In genomic region chr6:107064579-107065065, GRCh38 we compare ENCODE assay signal across 8 cellular contexts. TPM values are rescaled to one million over a fixed set of nuclear protein-coding genes. Genes with fewer than 3 reads are reported as not detected.
A peak's percentile ranks its signal among the peaks of the same experiment; 100 is the strongest.
DNase-seq lines count a peak whose midpoint lies in the region; ATAC-seq and TF ChIP-seq lines count a peak whose summit lies in the region.

No MANE protein-coding gene starts in this region.

- BruUV-seq in PC-3 (replicated peaks; lab: Mats Ljungman, UMichigan) (no TSS peak), Caco-2 (replicated peaks; lab: Mats Ljungman, UMichigan) (no TSS peak)

- H3K9ac ChIP-seq in PC-3 (ENCODE audit: low read length) (no peak overlapping the region), fibroblast of lung (ENCODE audit: insufficient read depth, low read length) (no peak overlapping the region)

- peak overlapping the region; percentile 51 for H3K4me3 Mint-ChIP-seq in natural killer cell treated with Interleukin-12 subunit alpha and Interleukin-12 subunit beta and Interleukin-15 and Interleukin-18, amount 100 ng/mL, for 72 hours
- no peak overlapping the region for H3K4me3 Mint-ChIP-seq in natural killer cell
- H3K4me3 Mint-ChIP-seq in Caco-2 (ENCODE audit: unreplicated experiment): no peak overlapping the region

- no peak overlapping the region for H3K4me2 ChIP-seq in PC-3 (ENCODE audit: low read length)
- peak overlapping the region; percentile 54 for H3K4me2 ChIP-seq in fibroblast of lung (ENCODE audit: extremely low read depth, insufficient read depth, low read length)

- no peak for TF ChIP-seq CTCF in natural killer cell (IDR thresholded peaks at IDR 0.05)
- no peak for TF ChIP-seq CTCF in PC-3 (conservative IDR thresholded peaks at IDR 0.05; ENCODE audit: low read depth, low read length)
- no peak for TF ChIP-seq CTCF in fibroblast of lung (conservative IDR thresholded peaks at IDR 0.05 in 1 of 2, IDR thresholded peaks at IDR 0.05 in 1 of 2; ENCODE audit: low read depth in 1 of 2, low read length in 2 of 2)
- TF ChIP-seq CTCF in stomach (IDR thresholded peaks at IDR 0.05): no peak
- TF ChIP-seq CTCF in Caco-2 (IDR thresholded peaks at IDR 0.05; ENCODE audit: insufficient read depth in 1 of 2, low read depth in 1 of 2, low read length in 1 of 2, severe bottlenecking in 1 of 2, unreplicated experiment in 1 of 2): no peak

- intact Hi-C loops in natural killer cell (cut with micrococcal nuclease): no loop called here
- intact Hi-C loops in PC-3 (cut with micrococcal nuclease): no loop called here
- intact Hi-C loops in stomach (cut with DNase I; ENCODE audit: low total_unique reads): no loop called here
- intact Hi-C loops in Caco-2 (cut with micrococcal nuclease; ENCODE audit: unreplicated experiment): no loop called here

- H3K9me3 ChIP-seq in PC-3 (ENCODE audit: low read length) (no peaks in the 10 kb centered on the region), fibroblast of lung (ENCODE audit: control insufficient read depth, insufficient read depth, low read depth, low read length) (no peaks in the 10 kb centered on the region), stomach (no peaks in the 10 kb centered on the region), Caco-2 (no peaks in the 10 kb centered on the region)

- H3K27me3 ChIP-seq in PC-3 (ENCODE audit: low read length): no peaks in the 10 kb centered on the region
- H3K27me3 ChIP-seq in fibroblast of lung (ENCODE audit: control insufficient read depth, insufficient read depth, low read length): no peaks in the 10 kb centered on the region
- no peaks in the 10 kb centered on the region for H3K27me3 ChIP-seq in stomach
- no peaks in the 10 kb centered on the region for H3K27me3 ChIP-seq in Caco-2 (replicated peaks; ENCODE audit: control insufficient read depth, insufficient read depth, low read length)

- no peak overlapping the region for H2AFZ ChIP-seq in PC-3 (ENCODE audit: low read length)
- H2AFZ ChIP-seq in fibroblast of lung (ENCODE audit: low read length): peak overlapping the region; percentile 24

- H3K9me2 ChIP-seq in PC-3 (replicated peaks; ENCODE audit: low read length): no peaks in the 10 kb centered on the region

- no peak for TF ChIP-seq POLR2A in stomach (IDR thresholded peaks at IDR 0.05)

- POLR2A ChIA-PET in PC-3 (lab: Charles Lee; ENCODE audit: unreplicated experiment): no interaction called here
- POLR2A ChIA-PET in Caco-2 (lab: Charles Lee): no interaction called here

- H3K27ac ChIP-seq in PC-3 (ENCODE audit: low read length) (no peak overlapping the region), fibroblast of lung (ENCODE audit: insufficient read depth, low read length) (peak overlapping the region; percentile 16), stomach (no peak overlapping the region)

- H3K27me3 Mint-ChIP-seq in natural killer cell treated with Interleukin-12 subunit alpha and Interleukin-12 subunit beta and Interleukin-15 and Interleukin-18, amount 100 ng/mL, for 72 hours: no peaks in the 10 kb centered on the region
- no peaks in the 10 kb centered on the region for H3K27me3 Mint-ChIP-seq in natural killer cell (ENCODE audit: low read depth in 2 of 2)
- H3K27me3 Mint-ChIP-seq in Caco-2 (ENCODE audit: insufficient read depth, unreplicated experiment): no peaks in the 10 kb centered on the region

- peak; percentile 73 to 77 for ATAC-seq in natural killer cell treated with Interleukin-12 subunit alpha and Interleukin-12 subunit beta and Interleukin-15 and Interleukin-18, amount 100 ng/mL, for 72 hours
- ATAC-seq in natural killer cell (no peak), PC-3 (no peak)

- no peaks in the 10 kb centered on the region for H3K36me3 Mint-ChIP-seq in natural killer cell treated with Interleukin-12 subunit alpha and Interleukin-12 subunit beta and Interleukin-15 and Interleukin-18, amount 100 ng/mL, for 72 hours
- no peaks in the 10 kb centered on the region for H3K36me3 Mint-ChIP-seq in natural killer cell
- H3K36me3 Mint-ChIP-seq in Caco-2 (ENCODE audit: insufficient read depth, unreplicated experiment): no peaks in the 10 kb centered on the region

- no peaks in the 10 kb centered on the region for H4K20me1 ChIP-seq in PC-3 (ENCODE audit: low read length)
- H4K20me1 ChIP-seq in fibroblast of lung (ENCODE audit: control insufficient read depth, extremely low read depth, insufficient read depth, low read length): no peaks in the 10 kb centered on the region

- 7 to 30% (median 10%) methylated on average over 6 of the region's 6 CpGs for WGBS in stomach, 5 donors

- H3K4me1 ChIP-seq in PC-3 (ENCODE audit: insufficient read depth, low read length): no peaks in the 10 kb centered on the region; the same call in 1 of the 2 replicates
- H3K4me1 ChIP-seq in fibroblast of lung (ENCODE audit: control insufficient read depth, extremely low read depth, insufficient read depth, low read length): no peaks in the 10 kb centered on the region
- peaks cover 10 to 50% (median 13%) of the 10 kb centered on the region in 4 donors for H3K4me1 ChIP-seq in stomach
- peaks cover 15% of the 10 kb centered on the region for H3K4me1 ChIP-seq in Caco-2

- H3K4me1 Mint-ChIP-seq in natural killer cell treated with Interleukin-12 subunit alpha and Interleukin-12 subunit beta and Interleukin-15 and Interleukin-18, amount 100 ng/mL, for 72 hours (ENCODE audit: low read depth in 2 of 2): peaks cover 20 to 23% of the 10 kb centered on the region in 2 donors
- H3K4me1 Mint-ChIP-seq in natural killer cell (peaks cover 16 to 23% of the 10 kb centered on the region in 2 donors), Caco-2 (ENCODE audit: low read depth, unreplicated experiment) (peaks cover 8% of the 10 kb centered on the region)

- H3K36me3 ChIP-seq in PC-3 (ENCODE audit: low read depth, low read length): no peaks in the 10 kb centered on the region
- H3K36me3 ChIP-seq in fibroblast of lung (ENCODE audit: control insufficient read depth, insufficient read depth, low read length): no peaks in the 10 kb centered on the region
- H3K36me3 ChIP-seq in stomach: peaks cover 0 to 14% (median 8%) of the 10 kb centered on the region in 4 donors
- H3K36me3 ChIP-seq in Caco-2 (ENCODE audit: control insufficient read depth, insufficient read depth, low read length): no peaks in the 10 kb centered on the region; the same call in 1 of the 2 replicates

- H3K27ac Mint-ChIP-seq in natural killer cell treated with Interleukin-12 subunit alpha and Interleukin-12 subunit beta and Interleukin-15 and Interleukin-18, amount 100 ng/mL, for 72 hours: peak overlapping the region in 1 of 2 donors; percentile 56
- H3K27ac Mint-ChIP-seq in natural killer cell (peak overlapping the region in 1 of 2 donors; percentile 20), Caco-2 (ENCODE audit: unreplicated experiment) (no peak overlapping the region)

- H3K4me3 ChIP-seq in PC-3 (ENCODE audit: low read length): no peak overlapping the region
- H3K4me3 ChIP-seq in fibroblast of lung (replicated peaks in 1 of 4; ENCODE audit: control extremely low read depth in 1 of 4, insufficient read depth in 1 of 4, low read depth in 3 of 4, low read length in 4 of 4): no peak overlapping the region
- no peak overlapping the region for H3K4me3 ChIP-seq in stomach
- H3K4me3 ChIP-seq in Caco-2 (ENCODE audit: low read depth, low read length): no peak overlapping the region

- H3K79me2 ChIP-seq in PC-3 (ENCODE audit: low read length) (no peaks in the 10 kb centered on the region), fibroblast of lung (ENCODE audit: control insufficient read depth, insufficient read depth, low read length) (no peaks in the 10 kb centered on the region)

- CTCF ChIA-PET in PC-3 (lab: Charles Lee) (no interaction called here), Caco-2 (lab: Charles Lee) (no interaction called here)

- H3K9me3 Mint-ChIP-seq in natural killer cell treated with Interleukin-12 subunit alpha and Interleukin-12 subunit beta and Interleukin-15 and Interleukin-18, amount 100 ng/mL, for 72 hours: no peaks in the 10 kb centered on the region
- H3K9me3 Mint-ChIP-seq in natural killer cell (no peaks in the 10 kb centered on the region), Caco-2 (ENCODE audit: unreplicated experiment) (no peaks in the 10 kb centered on the region)

- TF ChIP-seq EP300 in stomach (IDR thresholded peaks at IDR 0.05): no peak

- no peak for DNase-seq in natural killer cell treated with Interleukin-12 subunit alpha and Interleukin-12 subunit beta and Interleukin-15 and Interleukin-18, amount 100 ng/mL, for 72 hours (ENCODE audit: low spot score)
- DNase-seq in natural killer cell (no peak), PC-3 (peak; percentile 32), fibroblast of lung (ENCODE audit: low read depth in 2 of 2) (peak; percentile 83 to 86), stomach (peak; percentile 74), Caco-2 (no peak), NCI-H2081 treated with DMSO at 0.1 percent for 48 hours (lab: John Stamatoyannopoulos, UW) (no peak), NCI-H1417 treated with DMSO at 0.1 percent for 48 hours (lab: John Stamatoyannopoulos, UW) (no peak)

- no peaks in the 10 kb centered on the region for H3F3A ChIP-seq in PC-3 (ENCODE audit: low read length, unreplicated experiment)

RNA-seq across cellular contexts. Expression of gene MTRES1, which starts 36.6 kb away (rescaled TPM):
- total RNA-seq in natural killer cell treated with Interleukin-12 subunit alpha and Interleukin-12 subunit beta and Interleukin-15 and Interleukin-18, amount 100 ng/mL, for 72 hours: 10 to 100 TPM; 15.3 to 15.8 TPM
- total RNA-seq in natural killer cell (10 to 100 TPM in 2 of 3 donors, 1 to 10 TPM in 1; 9.4 to 15.3 (median 10.9) TPM), PC-3 (2014; rRNA removed) (11.3 and 13.2 TPM in 2 replicates), fibroblast of lung (15.4 and 16.4 TPM in 2 replicates), stomach (10 to 100 TPM in 4 of 5 donors, 1 to 10 TPM in 1; 6.4 to 85.2 (median 22.0) TPM), Caco-2 (2022) (9.3 and 9.4 TPM in 2 replicates)
- polyA plus RNA-seq in fibroblast of lung (16.5 and 16.8 TPM in 2 replicates), stomach (10 to 100 TPM; 18.2 to 33.7 (median 29.4) TPM)
- 21.5 and 22.9 TPM in 2 replicates for polyA plus RNA-seq in fibroblast of lung (2012)
- polyA minus RNA-seq in fibroblast of lung (ENCODE audit: low replicate concordance): 1.0 and 3.1 TPM in 2 replicates

RNA-seq across cellular contexts. Expression of gene BEND3, which starts 50.7 kb away (rescaled TPM):
- 1 to 10 TPM; 3.0 to 6.5 TPM for total RNA-seq in natural killer cell treated with Interleukin-12 subunit alpha and Interleukin-12 subunit beta and Interleukin-15 and Interleukin-18, amount 100 ng/mL, for 72 hours
- total RNA-seq in natural killer cell (1 to 10 TPM; 1.3 to 1.6 (median 1.3) TPM), PC-3 (2014; rRNA removed) (4.5 and 6.3 TPM in 2 replicates), fibroblast of lung (0.83 and 1.0 TPM in 2 replicates), stomach (10 to 100 TPM in 1 of 5 donors, 1 to 10 TPM in 3, under 1 TPM in 1; 0.58 to 10.4 (median 8.0) TPM), Caco-2 (2022) (8.3 and 9.0 TPM in 2 replicates)
- polyA plus RNA-seq in fibroblast of lung (1.7 and 2.1 TPM in 2 replicates), stomach (1 to 10 TPM in 1 of 3 donors, under 1 TPM in 2; 0.92 to 1.1 (median 0.95) TPM)
- polyA plus RNA-seq in fibroblast of lung (2012): 1.5 and 1.6 TPM in 2 replicates
- 3.9 and 5.2 TPM in 2 replicates for polyA minus RNA-seq in fibroblast of lung (ENCODE audit: low replicate concordance)

Comparison
In these comparisons a context has a peak if more than half of its experiments do, and no peak if none do; other contexts are left out.
1. ATAC-seq: peak in natural killer cell treated with Interleukin-12 subunit alpha and Interleukin-12 subunit beta and Interleukin-15 and Interleukin-18, amount 100 ng/mL, for 72 hours (2 of 2); none in natural killer cell (0 of 3) and PC-3 (single experiment).
2. DNase-seq: peak in PC-3 (single experiment), fibroblast of lung (2 of 2) and stomach (single experiment); none in natural killer cell treated with Interleukin-12 subunit alpha and Interleukin-12 subunit beta and Interleukin-15 and Interleukin-18, amount 100 ng/mL, for 72 hours (single experiment), natural killer cell (single experiment), Caco-2 (0 of 2), NCI-H2081 treated with DMSO at 0.1 percent for 48 hours (single experiment) and NCI-H1417 treated with DMSO at 0.1 percent for 48 hours (single experiment).